Comparison of ENCODE assay signal across 8 cellular contexts in the genomic region with DNA sequence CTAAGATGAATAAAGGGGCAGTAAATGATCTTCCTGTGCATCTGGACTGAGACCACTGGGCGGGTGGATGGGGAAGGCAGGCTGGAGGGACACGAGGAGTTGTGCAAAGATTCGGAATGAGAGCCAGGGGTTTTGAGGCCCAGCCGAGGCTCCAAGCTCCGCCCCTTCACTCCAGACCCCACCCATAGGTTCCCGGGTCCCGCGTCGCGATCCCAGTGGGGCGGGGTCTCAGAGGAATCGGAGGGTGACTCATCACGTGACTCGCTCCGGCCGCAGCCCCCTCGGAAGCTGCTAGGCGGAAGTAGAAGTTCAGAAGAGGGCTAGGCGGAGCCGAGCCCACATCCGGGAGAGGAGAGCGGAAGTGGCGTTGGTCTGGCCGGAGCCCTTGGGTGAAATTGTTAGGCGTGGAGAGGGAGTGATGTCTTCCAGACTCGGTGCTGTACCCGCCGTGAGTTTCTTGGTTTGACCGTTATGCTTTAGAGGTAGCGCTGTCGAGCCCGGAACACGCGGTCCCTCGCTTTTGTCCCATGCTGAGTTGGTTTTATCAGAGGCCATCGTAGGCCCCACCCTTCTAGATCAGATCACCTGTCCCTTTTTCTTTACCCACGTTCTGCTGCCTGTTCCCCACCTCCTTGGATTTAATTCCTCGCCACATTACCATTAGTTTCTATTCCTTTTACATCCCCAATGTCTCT. TPM values are rescaled to one million over a fixed set of nuclear protein-coding genes. Genes with fewer than 3 reads are reported as not detected.
A peak's percentile ranks its signal among the peaks of the same experiment; 100 is the strongest.
DNase-seq lines count a peak whose midpoint lies in the region; ATAC-seq and TF ChIP-seq lines count a peak whose summit lies in the region.

A gene with protein sequence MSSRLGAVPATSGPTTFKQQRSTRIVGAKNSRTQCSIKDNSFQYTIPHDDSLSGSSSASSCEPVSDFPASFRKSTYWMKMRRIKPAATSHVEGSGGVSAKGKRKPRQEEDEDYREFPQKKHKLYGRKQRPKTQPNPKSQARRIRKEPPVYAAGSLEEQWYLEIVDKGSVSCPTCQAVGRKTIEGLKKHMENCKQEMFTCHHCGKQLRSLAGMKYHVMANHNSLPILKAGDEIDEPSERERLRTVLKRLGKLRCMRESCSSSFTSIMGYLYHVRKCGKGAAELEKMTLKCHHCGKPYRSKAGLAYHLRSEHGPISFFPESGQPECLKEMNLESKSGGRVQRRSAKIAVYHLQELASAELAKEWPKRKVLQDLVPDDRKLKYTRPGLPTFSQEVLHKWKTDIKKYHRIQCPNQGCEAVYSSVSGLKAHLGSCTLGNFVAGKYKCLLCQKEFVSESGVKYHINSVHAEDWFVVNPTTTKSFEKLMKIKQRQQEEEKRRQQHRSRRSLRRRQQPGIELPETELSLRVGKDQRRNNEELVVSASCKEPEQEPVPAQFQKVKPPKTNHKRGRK (plus strand): TSS at position 348 of the 695 bp plus-strand sequence. CDS start 71 bp downstream, at position 419.

- peak; percentile 99 for ATAC-seq in GM23338
- ATAC-seq in RWPE2 (ENCODE audit: low read depth) = peak; percentile 97
- ATAC-seq in stimulated activated naive CD8-positive, alpha-beta T cell treated with anti-CD3 and anti-CD28 coated beads, Interleukin-15, Interleukin-2, amounts not matched to agents 100 U/mL and 50 U/mL, for 24 hours = peak; percentile 85

- H3K4me3 Mint-ChIP-seq in GM23338 (peak within 1 kb of the TSS; percentile 95), nephron (peak within 1 kb of the TSS; percentile 98 to 100 (median 99))
- peak within 1 kb of the TSS; percentile 98 for H3K4me3 Mint-ChIP-seq in activated T-helper 2 cell treated with anti-CD3 and anti-CD28 coated beads, Interferon-gamma antibody, Interleukin-2, Interleukin-4, amounts not matched to agents 10 μg/mL and 5 μg/mL and 100 μg/mL, durations not matched to agents 14 hours and 24 hours and 36 hours (ENCODE audit: low read depth)

- H3K4me1 Mint-ChIP-seq in GM23338 = peaks cover 16% of the 10 kb centered on the region
- peaks cover 42% of the 10 kb centered on the region for H3K4me1 Mint-ChIP-seq in activated T-helper 2 cell treated with anti-CD3 and anti-CD28 coated beads, Interferon-gamma antibody, Interleukin-2, Interleukin-4, amounts not matched to agents 10 μg/mL and 5 μg/mL and 100 μg/mL, durations not matched to agents 14 hours and 24 hours and 36 hours (ENCODE audit: low read depth)
- H3K4me1 Mint-ChIP-seq in nephron = peaks cover 24% of the 10 kb centered on the region

- DNase-seq in EL (peak; percentile 96), GM23338 (ENCODE audit: low spot score) (peak; percentile 99), LHCN-M2 (ENCODE audit: low read depth) (peak; percentile 91), RWPE2 (ENCODE audit: low spot score) (peak; percentile 84), fibroblast of the conjunctiva (ENCODE audit: low read depth) (peak; percentile 90)
- peak; percentile 79 for DNase-seq in activated T-helper 2 cell treated with anti-CD3 and anti-CD28 coated beads, Interferon-gamma antibody, Interleukin-2, Interleukin-4, amounts not matched to agents 10 μg/mL and 5 μg/mL and 100 μg/mL, durations not matched to agents 14 hours and 24 hours and 36 hours (ENCODE audit: low spot score)
- peak; percentile 89 for DNase-seq in stimulated activated naive CD8-positive, alpha-beta T cell treated with anti-CD3 and anti-CD28 coated beads, Interleukin-15, Interleukin-2, amounts not matched to agents 100 U/mL and 50 U/mL, for 24 hours

- H3K4me2 ChIP-seq in GM23338 = peak within 1 kb of the TSS; percentile 93

- H3K27me3 Mint-ChIP-seq in GM23338 (ENCODE audit: insufficient read depth, low read depth, poor library complexity) = peaks cover 18% of the 10 kb centered on the region
- peaks cover 4% of the 10 kb centered on the region for H3K27me3 Mint-ChIP-seq in activated T-helper 2 cell treated with anti-CD3 and anti-CD28 coated beads, Interferon-gamma antibody, Interleukin-2, Interleukin-4, amounts not matched to agents 10 μg/mL and 5 μg/mL and 100 μg/mL, durations not matched to agents 14 hours and 24 hours and 36 hours (ENCODE audit: low read depth)
- H3K27me3 Mint-ChIP-seq in nephron (ENCODE audit: low read depth) = no peaks in the 10 kb centered on the region

- H3K27me3 ChIP-seq in GM23338 (ENCODE audit: insufficient read depth) = no peaks in the 10 kb centered on the region
- no peaks in the 10 kb centered on the region for H3K27me3 ChIP-seq in RWPE2 (ENCODE audit: insufficient read depth, poor library complexity, severe bottlenecking)

- intact Hi-C loops in activated T-helper 2 cell treated with anti-CD3 and anti-CD28 coated beads, Interferon-gamma antibody, Interleukin-2, Interleukin-4, amounts not matched to agents 10 μg/mL and 5 μg/mL and 100 μg/mL, durations not matched to agents 14 hours and 24 hours and 36 hours (cut with micrococcal nuclease) = loop anchor here (10.0 kb wide), 1 partner anchor 88 kb away; a partner anchor contains a TSS

- no peaks in the 10 kb centered on the region for H3F3A ChIP-seq in GM23338 (replicated peaks; ENCODE audit: low read depth)

- H3K4me3 ChIP-seq in GM23338 = peak within 1 kb of the TSS; percentile 93
- peak within 1 kb of the TSS; percentile 57 for H3K4me3 ChIP-seq in RWPE2 (ENCODE audit: severe bottlenecking)

- H3K9me3 Mint-ChIP-seq in GM23338 = peaks cover 21% of the 10 kb centered on the region
- H3K9me3 Mint-ChIP-seq in activated T-helper 2 cell treated with anti-CD3 and anti-CD28 coated beads, Interferon-gamma antibody, Interleukin-2, Interleukin-4, amounts not matched to agents 10 μg/mL and 5 μg/mL and 100 μg/mL, durations not matched to agents 14 hours and 24 hours and 36 hours = peaks cover under 1% of the 10 kb centered on the region
- H3K9me3 Mint-ChIP-seq in nephron = peaks cover 62% of the 10 kb centered on the region

- H3K79me2 ChIP-seq in GM23338 (replicated peaks; ENCODE audit: insufficient read depth) = peaks cover 48% of the 10 kb centered on the region

- peaks cover 7% of the 10 kb centered on the region; the same call in 1 of the 2 replicates for H3K4me1 ChIP-seq in GM23338 (ENCODE audit: insufficient read depth)
- peaks cover 17% of the 10 kb centered on the region for H3K4me1 ChIP-seq in RWPE2 (ENCODE audit: insufficient read depth, poor library complexity, severe bottlenecking)

- no peak for TF ChIP-seq CTCF in GM23338 (conservative IDR thresholded peaks at IDR 0.05; ENCODE audit: low read depth in 2 of 2)
- no peak for TF ChIP-seq CTCF in RWPE2 (IDR thresholded peaks at IDR 0.05; ENCODE audit: poor library complexity, severe bottlenecking)
- TF ChIP-seq CTCF in nephron (IDR thresholded peaks at IDR 0.05; ENCODE audit: unreplicated experiment in 3 of 3) = no peak

- peak within 1 kb of the TSS; percentile 93 for H2AFZ ChIP-seq in GM23338

- H3K27ac Mint-ChIP-seq in GM23338 = peak within 1 kb of the TSS; percentile 88
- peak within 1 kb of the TSS; percentile 93 for H3K27ac Mint-ChIP-seq in activated T-helper 2 cell treated with anti-CD3 and anti-CD28 coated beads, Interferon-gamma antibody, Interleukin-2, Interleukin-4, amounts not matched to agents 10 μg/mL and 5 μg/mL and 100 μg/mL, durations not matched to agents 14 hours and 24 hours and 36 hours
- H3K27ac Mint-ChIP-seq in nephron = peak within 1 kb of the TSS; percentile 76 to 92 (median 91)

- peaks cover 8% of the 10 kb centered on the region; the same call in 1 of the 2 replicates for H3K9me2 ChIP-seq in GM23338 (ENCODE audit: insufficient read depth)

- H3K36me3 Mint-ChIP-seq in GM23338 (ENCODE audit: low read depth) (peaks cover under 1% of the 10 kb centered on the region; the same call in 2 of the 3 replicates), nephron (ENCODE audit: low read depth) (peaks cover 60% of the 10 kb centered on the region)
- H3K36me3 Mint-ChIP-seq in activated T-helper 2 cell treated with anti-CD3 and anti-CD28 coated beads, Interferon-gamma antibody, Interleukin-2, Interleukin-4, amounts not matched to agents 10 μg/mL and 5 μg/mL and 100 μg/mL, durations not matched to agents 14 hours and 24 hours and 36 hours (ENCODE audit: low read depth) = peaks cover 40% of the 10 kb centered on the region

- H3K9me3 ChIP-seq in RWPE2 (ENCODE audit: severe bottlenecking) = no peaks in the 10 kb centered on the region

- H4K20me1 ChIP-seq in GM23338 (replicated peaks; ENCODE audit: insufficient read depth) = peaks cover 21% of the 10 kb centered on the region

- H3K27ac ChIP-seq in GM23338 (ENCODE audit: low read depth) (peak within 1 kb of the TSS; percentile 68; the same call in 1 of the 2 replicates), RWPE2 (ENCODE audit: poor library complexity, severe bottlenecking) (peak within 1 kb of the TSS; percentile 29)

- H3K36me3 ChIP-seq in GM23338 (ENCODE audit: insufficient read depth) (no peaks in the 10 kb centered on the region), RWPE2 (ENCODE audit: low read depth) (peaks cover 14% of the 10 kb centered on the region; the same call in 1 of the 2 replicates)

RNA-seq across cellular contexts. Expression of the gene that starts here (rescaled TPM):
- total RNA-seq in GM23338 (2014; rRNA removed; shearing (Covaris generic)) = 26.5 and 38.4 TPM in 2 replicates
- polyA plus RNA-seq in GM23338 (2016; fragmentation: Nextera tagmentation; extraction: Ambion mirVana) = 21.8 and 26.0 TPM in 2 replicates
- 36.0 and 41.6 TPM in 2 replicates for total RNA-seq in LHCN-M2 (2014; rRNA removed)
- polyA plus RNA-seq in LHCN-M2 (2012) = 21.9 TPM
- total RNA-seq in activated T-helper 2 cell treated with anti-CD3 and anti-CD28 coated beads, Interferon-gamma antibody, Interleukin-2, Interleukin-4, amounts not matched to agents 10 μg/mL and 5 μg/mL and 100 μg/mL, durations not matched to agents 14 hours and 24 hours and 36 hours = 23.9 and 25.1 TPM in 2 replicates

Comparison
In these comparisons a context has a peak if more than half of its experiments do, and no peak if none do; other contexts are left out.
1. Peak in every context shown above with its lines: DNase-seq, ATAC-seq, H3K4me3 ChIP-seq and H3K27ac ChIP-seq.